1 cellular context compared by ENCODE assay signal in genomic region chr2:225226441-225226840, GRCh38.
TF ChIP-seq lines count a peak whose summit lies in the region.

No MANE protein-coding gene starts in this region.

TF ChIP-seq in GM23338, 12 proteins besides CTCF, POLR2A, EP300 and RAD21 (continued from another document):
- no peak for TF ChIP-seq ZNF462 (CRISPR knock-in tag; IDR thresholded peaks at IDR 0.05)
- no peak for TF ChIP-seq EZH2 (IDR thresholded peaks at IDR 0.05; ENCODE audit: low read depth, unreplicated experiment)
- no peak for TF ChIP-seq NANOG (IDR thresholded peaks at IDR 0.05; ENCODE audit: borderline replicate concordance)
- no peak for TF ChIP-seq STAT1 (IDR thresholded peaks at IDR 0.05; ENCODE audit: unreplicated experiment)
- TF ChIP-seq REST (IDR thresholded peaks at IDR 0.05; ENCODE audit: unreplicated experiment), result no peak
- TF ChIP-seq POLR2AphosphoS5 (IDR thresholded peaks at IDR 0.05; ENCODE audit: low read depth), result no peak
- no peak for TF ChIP-seq ZNF331 (CRISPR knock-in tag; IDR thresholded peaks at IDR 0.05; ENCODE audit: low read depth)
- no peak for TF ChIP-seq ZNF114 (CRISPR knock-in tag; IDR thresholded peaks at IDR 0.05)
- no peak for TF ChIP-seq EZH2phosphoT487 (IDR thresholded peaks at IDR 0.05; ENCODE audit: unreplicated experiment)
